ENCODE assay signal across 1 cellular context in the genomic region with DNA sequence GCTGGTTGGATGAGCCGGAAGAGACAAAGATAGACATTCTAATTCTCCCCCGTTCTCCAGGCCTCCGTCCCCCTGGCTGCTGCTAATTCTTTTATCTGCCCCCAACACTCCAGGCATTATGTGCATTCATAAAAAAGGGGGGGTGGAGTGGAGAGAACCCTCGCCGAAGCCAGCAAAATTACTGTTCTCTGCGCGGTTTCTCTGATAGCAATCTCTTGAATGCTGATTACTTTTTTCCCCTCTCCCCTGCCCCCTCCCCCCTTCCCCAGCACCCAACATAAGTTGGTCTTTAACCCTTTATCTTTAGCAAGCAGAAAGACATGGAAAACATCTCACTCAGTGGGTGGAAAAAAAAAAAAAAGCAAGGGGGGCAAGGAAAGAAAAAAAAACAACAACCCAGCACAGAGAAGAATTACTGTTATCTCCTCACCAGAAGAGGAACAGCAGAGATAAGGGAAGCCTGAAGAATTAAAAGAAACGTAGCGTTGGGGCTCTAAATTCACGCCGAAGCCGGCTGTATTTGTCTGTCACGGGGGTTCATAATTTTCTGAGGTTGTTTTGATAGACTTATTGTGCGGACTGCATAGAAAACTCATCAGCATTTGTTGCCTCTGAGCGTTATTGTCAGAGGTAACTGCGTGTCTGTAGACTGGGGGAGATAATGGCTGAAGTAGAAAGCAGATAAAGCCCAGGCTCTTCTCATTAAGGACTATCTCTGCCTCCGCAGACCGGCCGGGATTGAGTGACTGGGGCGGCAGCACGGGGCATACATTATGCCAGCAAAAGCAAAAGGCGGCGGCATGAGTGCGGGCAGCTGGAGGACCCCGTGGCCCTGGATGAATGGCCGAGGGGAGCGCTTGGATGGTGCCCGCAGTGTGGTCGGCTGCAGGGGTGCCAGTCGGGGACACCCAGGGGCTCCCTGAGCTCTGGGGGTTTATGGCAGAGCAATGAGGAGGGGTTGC.
TF ChIP-seq lines count a peak whose summit lies in the region.

No MANE protein-coding gene starts in this region.

TF ChIP-seq in K562, 482 proteins besides CTCF, POLR2A, EP300 and RAD21 (continued from another document and continues in another):
- no peak for TF ChIP-seq TSHZ1 (CRISPR knock-in tag; IDR thresholded peaks at IDR 0.05)
- TF ChIP-seq GATAD2A (IDR thresholded peaks at IDR 0.05) = peak; percentile 78; the same call in 1 of the 2 replicates
- TF ChIP-seq, protein P1, sequence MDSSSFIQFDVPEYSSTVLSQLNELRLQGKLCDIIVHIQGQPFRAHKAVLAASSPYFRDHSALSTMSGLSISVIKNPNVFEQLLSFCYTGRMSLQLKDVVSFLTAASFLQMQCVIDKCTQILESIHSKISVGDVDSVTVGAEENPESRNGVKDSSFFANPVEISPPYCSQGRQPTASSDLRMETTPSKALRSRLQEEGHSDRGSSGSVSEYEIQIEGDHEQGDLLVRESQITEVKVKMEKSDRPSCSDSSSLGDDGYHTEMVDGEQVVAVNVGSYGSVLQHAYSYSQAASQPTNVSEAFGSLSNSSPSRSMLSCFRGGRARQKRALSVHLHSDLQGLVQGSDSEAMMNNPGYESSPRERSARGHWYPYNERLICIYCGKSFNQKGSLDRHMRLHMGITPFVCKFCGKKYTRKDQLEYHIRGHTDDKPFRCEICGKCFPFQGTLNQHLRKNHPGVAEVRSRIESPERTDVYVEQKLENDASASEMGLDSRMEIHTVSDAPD (CRISPR knock-in tag; IDR thresholded peaks at IDR 0.05) = no peak
- no peak for TF ChIP-seq RBM15 (IDR thresholded peaks at IDR 0.05; ENCODE audit: insufficient read depth, low read length)
- no peak for TF ChIP-seq NR4A1 (CRISPR knock-in tag; IDR thresholded peaks at IDR 0.05)
- TF ChIP-seq NR4A1 (tag; IDR thresholded peaks at IDR 0.05) = peak; percentile 51; the same call in 1 of the 2 replicates
- no peak for TF ChIP-seq HIVEP1 (CRISPR knock-in tag; IDR thresholded peaks at IDR 0.05)
- no peak for TF ChIP-seq ZNF324 (CRISPR knock-in tag; IDR thresholded peaks at IDR 0.05)
- TF ChIP-seq ZNF717 (CRISPR knock-in tag; IDR thresholded peaks at IDR 0.05) = no peak
- TF ChIP-seq NCOA4 (IDR thresholded peaks at IDR 0.05; ENCODE audit: partially characterized antibody) = peak; percentile 80
- TF ChIP-seq ZNF384 (IDR thresholded peaks at IDR 0.05; ENCODE audit: low read depth, low read length) = peak; percentile 99
- TF ChIP-seq RBM34 (IDR thresholded peaks at IDR 0.05; ENCODE audit: borderline replicate concordance, insufficient read depth, low read length) = no peak
- no peak for TF ChIP-seq ZNF586 (CRISPR knock-in tag; conservative IDR thresholded peaks at IDR 0.05)
- TF ChIP-seq ZC3H4 (CRISPR knock-in tag; IDR thresholded peaks at IDR 0.05; ENCODE audit: borderline replicate concordance) = no peak
- no peak for TF ChIP-seq ZNF140 (CRISPR knock-in tag; IDR thresholded peaks at IDR 0.05)
- no peak for TF ChIP-seq ZNF232 (CRISPR knock-in tag; IDR thresholded peaks at IDR 0.05)
- TF ChIP-seq MBD2 (IDR thresholded peaks at IDR 0.05; ENCODE audit: borderline replicate concordance, low read depth) = peak; percentile 72
- no peak for TF ChIP-seq MYC (IDR thresholded peaks at IDR 0.05; ENCODE audit: low read depth, low read length)
- TF ChIP-seq MYC (CRISPR knock-in tag; IDR thresholded peaks at IDR 0.05; ENCODE audit: borderline replicate concordance, low read depth) = no peak
- no peak for TF ChIP-seq TFAM (CRISPR knock-in tag; conservative IDR thresholded peaks at IDR 0.05)
- no peak for TF ChIP-seq MAFK (IDR thresholded peaks at IDR 0.05; ENCODE audit: low read length)
- TF ChIP-seq GTF2E2 (tag; IDR thresholded peaks at IDR 0.05) = peak; percentile 82; the same call in 1 of the 2 replicates
- no peak for TF ChIP-seq SNRNP70 (optimal IDR thresholded peaks at IDR 0.05; ENCODE audit: low read depth, low read length)
- peak in 1 of 3 experiments; percentile 11 for TF ChIP-seq YY1 (IDR thresholded peaks at IDR 0.05; ENCODE audit: borderline replicate concordance in 1 of 3, control insufficient read depth in 1 of 3, extremely low read depth in 1 of 3, insufficient read depth in 3 of 3, insufficient read length in 1 of 3, insufficient replicate concordance in 2 of 3, low read depth in 1 of 3, low read length in 2 of 3)
- no peak for TF ChIP-seq ZNF282 (CRISPR knock-in tag; IDR thresholded peaks at IDR 0.05)
- TF ChIP-seq, protein P2, sequence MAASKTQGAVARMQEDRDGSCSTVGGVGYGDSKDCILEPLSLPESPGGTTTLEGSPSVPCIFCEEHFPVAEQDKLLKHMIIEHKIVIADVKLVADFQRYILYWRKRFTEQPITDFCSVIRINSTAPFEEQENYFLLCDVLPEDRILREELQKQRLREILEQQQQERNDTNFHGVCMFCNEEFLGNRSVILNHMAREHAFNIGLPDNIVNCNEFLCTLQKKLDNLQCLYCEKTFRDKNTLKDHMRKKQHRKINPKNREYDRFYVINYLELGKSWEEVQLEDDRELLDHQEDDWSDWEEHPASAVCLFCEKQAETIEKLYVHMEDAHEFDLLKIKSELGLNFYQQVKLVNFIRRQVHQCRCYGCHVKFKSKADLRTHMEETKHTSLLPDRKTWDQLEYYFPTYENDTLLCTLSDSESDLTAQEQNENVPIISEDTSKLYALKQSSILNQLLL (CRISPR knock-in tag; IDR thresholded peaks at IDR 0.05; ENCODE audit: borderline replicate concordance) = no peak
- TF ChIP-seq IRF9 (tag; IDR thresholded peaks at IDR 0.05) = no peak
- no peak for TF ChIP-seq ZNF311 (CRISPR knock-in tag; IDR thresholded peaks at IDR 0.05)
- TF ChIP-seq, protein P3, sequence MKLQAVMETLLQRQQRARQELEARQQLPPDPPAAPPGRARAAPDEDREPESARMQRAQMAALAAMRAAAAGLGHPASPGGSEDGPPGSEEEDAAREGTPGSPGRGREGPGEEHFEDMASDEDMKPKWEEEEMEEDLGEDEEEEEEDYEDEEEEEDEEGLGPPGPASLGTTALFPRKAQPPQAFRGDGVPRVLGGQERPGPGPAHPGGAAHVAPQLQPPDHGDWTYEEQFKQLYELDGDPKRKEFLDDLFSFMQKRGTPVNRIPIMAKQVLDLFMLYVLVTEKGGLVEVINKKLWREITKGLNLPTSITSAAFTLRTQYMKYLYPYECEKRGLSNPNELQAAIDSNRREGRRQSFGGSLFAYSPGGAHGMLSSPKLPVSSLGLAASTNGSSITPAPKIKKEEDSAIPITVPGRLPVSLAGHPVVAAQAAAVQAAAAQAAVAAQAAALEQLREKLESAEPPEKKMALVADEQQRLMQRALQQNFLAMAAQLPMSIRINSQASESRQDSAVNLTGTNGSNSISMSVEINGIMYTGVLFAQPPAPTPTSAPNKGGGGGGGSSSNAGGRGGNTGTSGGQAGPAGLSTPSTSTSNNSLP (IDR thresholded peaks at IDR 0.05; ENCODE audit: borderline replicate concordance, low read depth, low read length) = peak; percentile 91
- no peak for TF ChIP-seq HSF4 (CRISPR knock-in tag; IDR thresholded peaks at IDR 0.05; ENCODE audit: borderline replicate concordance)
- no peak for TF ChIP-seq MTF1 (CRISPR knock-in tag; IDR thresholded peaks at IDR 0.05; ENCODE audit: borderline replicate concordance)
- TF ChIP-seq MTA1 (IDR thresholded peaks at IDR 0.05; ENCODE audit: borderline replicate concordance) = peak; percentile 90
- TF ChIP-seq SRSF7 (optimal IDR thresholded peaks at IDR 0.05; ENCODE audit: low read depth, low read length) = no peak
- no peak; the same call in 1 of the 2 replicates for TF ChIP-seq TFAP4 (CRISPR knock-in tag; IDR thresholded peaks at IDR 0.05; ENCODE audit: borderline replicate concordance)
- TF ChIP-seq BRD9 (IDR thresholded peaks at IDR 0.05; ENCODE audit: low read depth, partially characterized antibody) = peak; percentile 36
- no peak for TF ChIP-seq MED1 (CRISPR knock-in tag; IDR thresholded peaks at IDR 0.05; ENCODE audit: borderline replicate concordance)
- TF ChIP-seq TBL1XR1 (IDR thresholded peaks at IDR 0.05; ENCODE audit: low read length in 2 of 2) = peak; percentile 39 to 61; a peak in 2 of 4 replicates
- TF ChIP-seq FOXP4 (CRISPR knock-in tag; IDR thresholded peaks at IDR 0.05; ENCODE audit: borderline replicate concordance) = no peak
